8 cellular contexts compared by ENCODE assay signal in the genomic region with DNA sequence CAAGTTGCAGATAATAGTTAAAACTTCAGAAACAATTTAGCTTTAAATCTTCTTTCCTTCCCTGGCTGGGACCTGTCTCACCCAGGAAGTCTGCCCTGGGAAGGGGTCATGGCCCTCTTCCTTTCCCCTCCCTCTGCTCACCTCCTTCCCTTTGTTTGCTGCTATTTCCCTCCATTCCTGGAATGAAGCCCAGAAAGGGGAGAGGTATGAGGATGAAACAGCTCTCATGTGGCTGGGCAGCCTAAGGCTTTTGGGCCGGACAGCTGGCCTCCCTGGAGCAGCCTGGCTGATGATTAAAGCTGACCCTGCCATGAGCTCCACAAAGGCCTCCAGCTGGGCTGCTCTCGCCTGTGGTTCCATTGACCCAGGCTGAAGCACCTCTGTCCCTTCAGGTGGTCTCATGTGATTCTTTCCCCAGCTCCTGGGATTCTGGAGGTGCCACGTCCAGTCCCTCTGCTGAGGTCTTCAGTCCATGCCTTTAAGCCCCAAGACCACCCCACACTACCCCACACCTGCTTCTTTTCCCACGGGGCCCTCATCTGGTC.
A peak's percentile ranks its signal among the peaks of the same experiment; 100 is the strongest.
DNase-seq lines count a peak whose midpoint lies in the region; ATAC-seq and TF ChIP-seq lines count a peak whose summit lies in the region.

No MANE protein-coding gene starts in this region.

- TF ChIP-seq CTCF in astrocyte of the spinal cord (IDR thresholded peaks at IDR 0.05; ENCODE audit: low read depth, low read length) (no peak), right lobe of liver (IDR thresholded peaks at IDR 0.05) (no peak), endothelial cell (IDR thresholded peaks at IDR 0.05; ENCODE audit: unreplicated experiment) (no peak), OCI-LY7 (conservative IDR thresholded peaks at IDR 0.05; ENCODE audit: low read length) (no peak)

- H3K36me3 Mint-ChIP-seq in endothelial cell (ENCODE audit: low read depth, unreplicated experiment), result no peaks in the 10 kb centered on the region
- peaks cover 12% of the 10 kb centered on the region for H3K36me3 Mint-ChIP-seq in activated CD8-positive, alpha-beta memory T cell treated with anti-CD3 and anti-CD28 coated beads, Interleukin-2, amount 10 ng/mL, durations not matched to agents 7 days and 5 days

- no peaks in the 10 kb centered on the region for H3K27me3 ChIP-seq in right lobe of liver

- WGBS in right lobe of liver (ENCODE audit: insufficient coverage, low coverage, low lambda C conversion rate, missing lambda C conversion rate), result 54% methylated on average over 2 of the region's 4 CpGs

- H3K9me2 ChIP-seq in OCI-LY7 (ENCODE audit: insufficient read depth, low read length), result no peaks in the 10 kb centered on the region

- no peak overlapping the region for H3K4me3 Mint-ChIP-seq in endothelial cell (ENCODE audit: unreplicated experiment)
- H3K4me3 Mint-ChIP-seq in activated CD8-positive, alpha-beta memory T cell treated with anti-CD3 and anti-CD28 coated beads, Interleukin-2, amount 10 ng/mL, durations not matched to agents 7 days and 5 days, result no peak overlapping the region

- H3K27ac Mint-ChIP-seq in endothelial cell (ENCODE audit: unreplicated experiment), result no peak overlapping the region
- H3K27ac Mint-ChIP-seq in activated CD8-positive, alpha-beta memory T cell treated with anti-CD3 and anti-CD28 coated beads, Interleukin-2, amount 10 ng/mL, durations not matched to agents 7 days and 5 days, result no peak overlapping the region

- peak overlapping the region in 2 of 3 donors; percentile 62 to 63 for H3K27ac ChIP-seq in right lobe of liver
- no peak overlapping the region for H3K27ac ChIP-seq in OCI-LY7 (ENCODE audit: low read depth, low read length, poor library complexity, severe bottlenecking)

- H3K4me1 Mint-ChIP-seq in endothelial cell (ENCODE audit: unreplicated experiment), result peaks cover 40% of the 10 kb centered on the region
- H3K4me1 Mint-ChIP-seq in activated CD8-positive, alpha-beta memory T cell treated with anti-CD3 and anti-CD28 coated beads, Interleukin-2, amount 10 ng/mL, durations not matched to agents 7 days and 5 days, result peaks cover 43% of the 10 kb centered on the region

- no peaks in the 10 kb centered on the region for H3K9me3 ChIP-seq in right lobe of liver
- H3K9me3 ChIP-seq in OCI-LY7 (ENCODE audit: low read length), result no peaks in the 10 kb centered on the region

- H2AFZ ChIP-seq in OCI-LY7 (ENCODE audit: low read length), result no peak overlapping the region

- H3K4me1 ChIP-seq in right lobe of liver (peaks cover 0 to 36% (median 12%) of the 10 kb centered on the region in 4 donors), OCI-LY7 (ENCODE audit: insufficient read depth, low read length, poor library complexity, severe bottlenecking) (no peaks in the 10 kb centered on the region)

- in situ Hi-C loops in astrocyte of the spinal cord (cut with HindIII; ENCODE audit: low sequenced_read_pairs), result no loop called here

- H3K79me2 ChIP-seq in OCI-LY7 (ENCODE audit: insufficient read depth, low read depth, low read length), result no peaks in the 10 kb centered on the region

- CTCF ChIA-PET in OCI-LY7 (lab: Charles Lee; ENCODE audit: unreplicated experiment), result no interaction called here
- CTCF ChIA-PET in activated CD8-positive, alpha-beta memory T cell treated with anti-CD3 and anti-CD28 coated beads, Interleukin-2, amount 10 ng/mL, durations not matched to agents 7 days and 5 days (lab: Charles Lee), result interaction anchor here (0.7 to 1.8 kb wide), 2 partner anchors 32 to 157 kb away, joined by 3 to 4 read pairs; no protein-coding TSS in a partner anchor

- ATAC-seq in right lobe of liver (peak; percentile 81 to 94 (median 88)), HG02623 (IDR thresholded peaks at IDR 0.05; ENCODE audit: unreplicated experiment) (no peak)
- no peak for ATAC-seq in activated CD8-positive, alpha-beta memory T cell treated with anti-CD3 and anti-CD28 coated beads, Interleukin-2, amount 10 ng/mL, durations not matched to agents 7 days and 5 days

- H3K9me3 Mint-ChIP-seq in endothelial cell (ENCODE audit: unreplicated experiment), result no peaks in the 10 kb centered on the region
- peaks cover 7% of the 10 kb centered on the region for H3K9me3 Mint-ChIP-seq in activated CD8-positive, alpha-beta memory T cell treated with anti-CD3 and anti-CD28 coated beads, Interleukin-2, amount 10 ng/mL, durations not matched to agents 7 days and 5 days (ENCODE audit: low read depth)

- intact Hi-C loops in right lobe of liver (cut with DNase I), result no loop called here
- intact Hi-C loops in OCI-LY7 (cut with micrococcal nuclease; ENCODE audit: unreplicated experiment), result no loop called here

- POLR2A ChIA-PET in OCI-LY7 (lab: Charles Lee), result no interaction called here

- peak; percentile 81 for DNase-seq in AG08396 (ENCODE audit: low spot score)
- peak; percentile 91 for DNase-seq in HT-29 (ENCODE audit: low spot score)
- peak; percentile 94 for DNase-seq in astrocyte of the spinal cord (ENCODE audit: low read depth, low spot score)
- DNase-seq in right lobe of liver, result peak; percentile 79 to 88 (median 82)
- no peak for DNase-seq in endothelial cell (ENCODE audit: low spot score)
- DNase-seq in OCI-LY7 (ENCODE audit: low spot score), result no peak
- no peak for DNase-seq in activated CD8-positive, alpha-beta memory T cell treated with anti-CD3 and anti-CD28 coated beads, Interleukin-2, amount 10 ng/mL, durations not matched to agents 7 days and 5 days

- no peaks in the 10 kb centered on the region for H3K36me3 ChIP-seq in right lobe of liver
- no peaks in the 10 kb centered on the region for H3K36me3 ChIP-seq in OCI-LY7 (ENCODE audit: insufficient read depth, low read length)

- peaks cover 1% of the 10 kb centered on the region for H3K27me3 Mint-ChIP-seq in endothelial cell (ENCODE audit: unreplicated experiment)
- peaks cover 6% of the 10 kb centered on the region for H3K27me3 Mint-ChIP-seq in activated CD8-positive, alpha-beta memory T cell treated with anti-CD3 and anti-CD28 coated beads, Interleukin-2, amount 10 ng/mL, durations not matched to agents 7 days and 5 days

- TF ChIP-seq POLR2A in right lobe of liver (IDR thresholded peaks at IDR 0.05), result no peak

- no peaks in the 10 kb centered on the region for H4K20me1 ChIP-seq in OCI-LY7 (ENCODE audit: insufficient read depth, low read length)

- H3K4me2 ChIP-seq in OCI-LY7 (ENCODE audit: low read length), result no peak overlapping the region

- H3K4me3 ChIP-seq in astrocyte of the spinal cord (ENCODE audit: low read depth, low read length) (no peak overlapping the region), right lobe of liver (no peak overlapping the region), OCI-LY7 (ENCODE audit: low read depth, low read length, poor library complexity, severe bottlenecking) (no peak overlapping the region)

- BruUV-seq in OCI-LY7 (replicated peaks; lab: Mats Ljungman, UMichigan), result no TSS peak

Comparison
In these comparisons a context has a peak if more than half of its experiments do, and no peak if none do; other contexts are left out.
1. DNase-seq: peak in AG08396 (single experiment), HT-29 (single experiment), astrocyte of the spinal cord (single experiment) and right lobe of liver (3 of 3); none in endothelial cell (single experiment), OCI-LY7 (single experiment) and activated CD8-positive, alpha-beta memory T cell treated with anti-CD3 and anti-CD28 coated beads, Interleukin-2, amount 10 ng/mL, durations not matched to agents 7 days and 5 days (single experiment).
2. ATAC-seq: peak in right lobe of liver (4 of 4); none in HG02623 (single experiment) and activated CD8-positive, alpha-beta memory T cell treated with anti-CD3 and anti-CD28 coated beads, Interleukin-2, amount 10 ng/mL, durations not matched to agents 7 days and 5 days (single experiment).